ENCODE assay signal across 13 cellular contexts in the genomic region with DNA sequence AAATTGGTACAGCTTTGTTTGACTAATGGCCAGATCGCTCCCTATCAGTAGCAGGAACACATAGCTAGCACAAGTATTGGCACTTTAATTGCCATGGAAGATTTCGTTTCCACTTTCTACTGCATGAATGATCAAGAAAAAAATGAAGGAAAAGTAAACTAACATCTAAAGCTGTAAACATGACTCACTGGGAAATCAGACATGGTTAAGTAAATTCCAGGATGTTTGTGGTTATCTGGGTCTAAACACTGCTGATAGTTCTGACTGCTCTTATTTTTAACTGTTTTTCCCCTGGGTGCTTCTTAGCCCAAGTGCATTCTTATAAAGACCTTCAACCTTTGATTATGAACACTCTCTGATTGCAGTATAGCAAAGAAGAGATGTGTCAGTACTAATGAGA.
A peak's percentile ranks its signal among the peaks of the same experiment; 100 is the strongest.
DNase-seq lines count a peak whose midpoint lies in the region; ATAC-seq, FAIRE-seq and TF ChIP-seq lines count a peak whose summit lies in the region.
"Had no signal": no experiment of that assay in that cellular context is flagged by ENCODE, and none has a peak within 500 bp of the region (broad histone marks: within the 10 kb centered on the region; RNA-seq: fewer than 3 reads in every experiment).

No MANE protein-coding gene starts in this region.

- H3K4me1 ChIP-seq in BLaER1 = peaks cover 49% of the 10 kb centered on the region
- H3K4me1 ChIP-seq in liver (ENCODE audit: control insufficient read depth in 4 of 4, insufficient read depth in 4 of 4, low read length in 3 of 4) = no peaks in the 10 kb centered on the region
- H3K4me1 ChIP-seq: right lobe of liver had no signal

- H3K27ac Mint-ChIP-seq in activated CD4-positive, alpha-beta T cell treated with anti-CD3 and anti-CD28 coated beads, Interleukin-2, amount 10 ng/mL, durations not matched to agents 24 days and 14 days = no peak overlapping the region
- H3K27ac Mint-ChIP-seq: activated naive CD4-positive, alpha-beta T cell treated with anti-CD3 and anti-CD28 coated beads, Interleukin-2, amount 50 U/mL, for 24 hours had no signal

- peak overlapping the region; percentile 69 for H3K4me2 ChIP-seq in BLaER1

- ATAC-seq in HG02981 (IDR thresholded peaks at IDR 0.05; ENCODE audit: unreplicated experiment) (no peak), left ventricle myocardium superior (no peak), HG02840 (IDR thresholded peaks at IDR 0.05; ENCODE audit: low FRiP score, unreplicated experiment) (no peak)

- no peaks in the 10 kb centered on the region for H3K9me3 Mint-ChIP-seq in activated CD4-positive, alpha-beta T cell treated with anti-CD3 and anti-CD28 coated beads, Interleukin-2, amount 10 ng/mL, durations not matched to agents 24 days and 14 days

- FAIRE-seq in bronchial epithelial cell (lab: Jason Lieb, UNC) = no peak

- H4K20me1 ChIP-seq in BLaER1 = no peaks in the 10 kb centered on the region

- no peak for TF ChIP-seq CTCF in bronchial epithelial cell (IDR thresholded peaks at IDR 0.05; ENCODE audit: insufficient read depth, low read length, severe bottlenecking)
- TF ChIP-seq CTCF in liver (IDR thresholded peaks at IDR 0.05; ENCODE audit: low read depth, low read length, missing input control) = no peak

- TF ChIP-seq EP300 in Ishikawa (IDR thresholded peaks at IDR 0.05; ENCODE audit: borderline replicate concordance) = peak; percentile 86

- H3K36me3 ChIP-seq in BLaER1 (no peaks in the 10 kb centered on the region), bronchial epithelial cell (ENCODE audit: control insufficient read depth, insufficient read depth, low read length) (no peaks in the 10 kb centered on the region), liver (ENCODE audit: control insufficient read depth in 4 of 4, insufficient read depth in 3 of 4, low read depth in 1 of 4, low read length in 3 of 4) (no peaks in the 10 kb centered on the region)
- H3K36me3 ChIP-seq: right lobe of liver had no signal

- H3K27me3 Mint-ChIP-seq in activated CD4-positive, alpha-beta T cell treated with anti-CD3 and anti-CD28 coated beads, Interleukin-2, amount 10 ng/mL, durations not matched to agents 24 days and 14 days = no peaks in the 10 kb centered on the region
- H3K27me3 Mint-ChIP-seq: activated naive CD4-positive, alpha-beta T cell treated with anti-CD3 and anti-CD28 coated beads, Interleukin-2, amount 50 U/mL, for 24 hours had no signal

- H3K27ac ChIP-seq in BLaER1 = no peak overlapping the region
- H3K27ac ChIP-seq in liver (ENCODE audit: low read depth in 1 of 2, low read length in 2 of 2) = peak overlapping the region in 1 of 2 donors; percentile 1
- H3K27ac ChIP-seq: right lobe of liver had no signal

- H3K4me1 Mint-ChIP-seq in activated CD4-positive, alpha-beta T cell treated with anti-CD3 and anti-CD28 coated beads, Interleukin-2, amount 10 ng/mL, durations not matched to agents 24 days and 14 days = no peaks in the 10 kb centered on the region
- H3K4me1 Mint-ChIP-seq: activated naive CD4-positive, alpha-beta T cell treated with anti-CD3 and anti-CD28 coated beads, Interleukin-2, amount 50 U/mL, for 24 hours had no signal

- 39% methylated on average over 2 of the region's 2 CpGs for WGBS in liver

- no peak overlapping the region for H3K4me3 Mint-ChIP-seq in activated CD4-positive, alpha-beta T cell treated with anti-CD3 and anti-CD28 coated beads, Interleukin-2, amount 10 ng/mL, durations not matched to agents 24 days and 14 days
- H3K4me3 Mint-ChIP-seq: activated naive CD4-positive, alpha-beta T cell treated with anti-CD3 and anti-CD28 coated beads, Interleukin-2, amount 50 U/mL, for 24 hours had no signal

- H3K36me3 Mint-ChIP-seq in activated CD4-positive, alpha-beta T cell treated with anti-CD3 and anti-CD28 coated beads, Interleukin-2, amount 10 ng/mL, durations not matched to agents 24 days and 14 days (ENCODE audit: low read depth) = no peaks in the 10 kb centered on the region
- H3K36me3 Mint-ChIP-seq: activated naive CD4-positive, alpha-beta T cell treated with anti-CD3 and anti-CD28 coated beads, Interleukin-2, amount 50 U/mL, for 24 hours had no signal

- DNase-seq in bronchial epithelial cell (ENCODE audit: low read depth) = peak; percentile 90
- no peak for DNase-seq in activated CD4-positive, alpha-beta T cell treated with anti-CD3 and anti-CD28 coated beads, Interleukin-2, amount 10 ng/mL, durations not matched to agents 24 days and 14 days
- no peak for DNase-seq in left ventricle myocardium superior
- DNase-seq: NCI-H2029 treated with DMSO at 0.1 percent for 48 hours, right lobe of liver, SIG-M5 had no signal

- H3K27me3 ChIP-seq in BLaER1 (no peaks in the 10 kb centered on the region), bronchial epithelial cell (ENCODE audit: control insufficient read depth, insufficient read depth, low read length) (no peaks in the 10 kb centered on the region), liver (ENCODE audit: control insufficient read depth in 4 of 4, insufficient read depth in 4 of 4, low read length in 3 of 4) (no peaks in the 10 kb centered on the region)
- H3K27me3 ChIP-seq: right lobe of liver had no signal

- intact Hi-C loops in activated CD4-positive, alpha-beta T cell treated with anti-CD3 and anti-CD28 coated beads, Interleukin-2, amount 10 ng/mL, durations not matched to agents 24 days and 14 days (cut with micrococcal nuclease) = no loop called here
- intact Hi-C loops in left ventricle myocardium superior (cut with micrococcal nuclease) = no loop called here

- H3K9ac ChIP-seq in BLaER1 = no peak overlapping the region
- no peak overlapping the region for H3K9ac ChIP-seq in liver (ENCODE audit: low read depth in 1 of 2, low read length in 2 of 2)

- TF ChIP-seq RAD21 in Ishikawa (IDR thresholded peaks at IDR 0.05; ENCODE audit: low read depth) (no peak), liver (IDR thresholded peaks at IDR 0.05) (no peak)

- H3K4me3 ChIP-seq in BLaER1 (no peak overlapping the region), bronchial epithelial cell (ENCODE audit: low read depth, low read length) (no peak overlapping the region), liver (ENCODE audit: low read depth in 1 of 3, low read length in 3 of 3) (no peak overlapping the region)
- H3K4me3 ChIP-seq: lung, right lobe of liver had no signal

- peaks cover 7% of the 10 kb centered on the region for H3K9me3 ChIP-seq in BLaER1
- no peaks in the 10 kb centered on the region for H3K9me3 ChIP-seq in liver (ENCODE audit: control insufficient read depth in 4 of 4, low read length in 3 of 4)
- H3K9me3 ChIP-seq: right lobe of liver had no signal

TF ChIP-seq in Ishikawa, 13 proteins besides CTCF, POLR2A, EP300 and RAD21 (continues in another document):
- TF ChIP-seq, protein P1, sequence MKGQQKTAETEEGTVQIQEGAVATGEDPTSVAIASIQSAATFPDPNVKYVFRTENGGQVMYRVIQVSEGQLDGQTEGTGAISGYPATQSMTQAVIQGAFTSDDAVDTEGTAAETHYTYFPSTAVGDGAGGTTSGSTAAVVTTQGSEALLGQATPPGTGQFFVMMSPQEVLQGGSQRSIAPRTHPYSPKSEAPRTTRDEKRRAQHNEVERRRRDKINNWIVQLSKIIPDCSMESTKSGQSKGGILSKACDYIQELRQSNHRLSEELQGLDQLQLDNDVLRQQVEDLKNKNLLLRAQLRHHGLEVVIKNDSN (IDR thresholded peaks at IDR 0.05) = no peak
- TF ChIP-seq TEAD4 (IDR thresholded peaks at IDR 0.05) = peak; percentile 84
- TF ChIP-seq FOXM1 (IDR thresholded peaks at IDR 0.05; ENCODE audit: borderline replicate concordance, low read depth) = peak; percentile 64; the same call in 1 of the 2 replicates
- TF ChIP-seq ZBTB7A (IDR thresholded peaks at IDR 0.05; ENCODE audit: low read depth) = no peak
- TF ChIP-seq, protein P2, sequence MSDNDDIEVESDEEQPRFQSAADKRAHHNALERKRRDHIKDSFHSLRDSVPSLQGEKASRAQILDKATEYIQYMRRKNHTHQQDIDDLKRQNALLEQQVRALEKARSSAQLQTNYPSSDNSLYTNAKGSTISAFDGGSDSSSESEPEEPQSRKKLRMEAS (IDR thresholded peaks at IDR 0.05) = no peak
- no peak for TF ChIP-seq CREB1 (IDR thresholded peaks at IDR 0.05; ENCODE audit: low read depth)
- no peak for TF ChIP-seq EGR1 (IDR thresholded peaks at IDR 0.05)
- TF ChIP-seq YY1 (IDR thresholded peaks at IDR 0.05; ENCODE audit: low read depth) = no peak
- peak; percentile 73 for TF ChIP-seq TCF12 (IDR thresholded peaks at IDR 0.05; ENCODE audit: low read depth)
- peak; percentile 59; the same call in 1 of the 2 replicates for TF ChIP-seq NFIC (IDR thresholded peaks at IDR 0.05)

TF ChIP-seq in liver, 16 proteins besides CTCF, POLR2A, EP300 and RAD21:
- TF ChIP-seq, protein P3, sequence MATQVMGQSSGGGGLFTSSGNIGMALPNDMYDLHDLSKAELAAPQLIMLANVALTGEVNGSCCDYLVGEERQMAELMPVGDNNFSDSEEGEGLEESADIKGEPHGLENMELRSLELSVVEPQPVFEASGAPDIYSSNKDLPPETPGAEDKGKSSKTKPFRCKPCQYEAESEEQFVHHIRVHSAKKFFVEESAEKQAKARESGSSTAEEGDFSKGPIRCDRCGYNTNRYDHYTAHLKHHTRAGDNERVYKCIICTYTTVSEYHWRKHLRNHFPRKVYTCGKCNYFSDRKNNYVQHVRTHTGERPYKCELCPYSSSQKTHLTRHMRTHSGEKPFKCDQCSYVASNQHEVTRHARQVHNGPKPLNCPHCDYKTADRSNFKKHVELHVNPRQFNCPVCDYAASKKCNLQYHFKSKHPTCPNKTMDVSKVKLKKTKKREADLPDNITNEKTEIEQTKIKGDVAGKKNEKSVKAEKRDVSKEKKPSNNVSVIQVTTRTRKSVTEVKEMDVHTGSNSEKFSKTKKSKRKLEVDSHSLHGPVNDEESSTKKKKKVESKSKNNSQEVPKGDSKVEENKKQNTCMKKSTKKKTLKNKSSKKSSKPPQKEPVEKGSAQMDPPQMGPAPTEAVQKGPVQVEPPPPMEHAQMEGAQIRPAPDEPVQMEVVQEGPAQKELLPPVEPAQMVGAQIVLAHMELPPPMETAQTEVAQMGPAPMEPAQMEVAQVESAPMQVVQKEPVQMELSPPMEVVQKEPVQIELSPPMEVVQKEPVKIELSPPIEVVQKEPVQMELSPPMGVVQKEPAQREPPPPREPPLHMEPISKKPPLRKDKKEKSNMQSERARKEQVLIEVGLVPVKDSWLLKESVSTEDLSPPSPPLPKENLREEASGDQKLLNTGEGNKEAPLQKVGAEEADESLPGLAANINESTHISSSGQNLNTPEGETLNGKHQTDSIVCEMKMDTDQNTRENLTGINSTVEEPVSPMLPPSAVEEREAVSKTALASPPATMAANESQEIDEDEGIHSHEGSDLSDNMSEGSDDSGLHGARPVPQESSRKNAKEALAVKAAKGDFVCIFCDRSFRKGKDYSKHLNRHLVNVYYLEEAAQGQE (IDR thresholded peaks at IDR 0.05) = no peak
- peak; percentile 45 for TF ChIP-seq NR2F2 (IDR thresholded peaks at IDR 0.05)
TF ChIP-seq in liver: peak in this region for 1.
